In the genomic region with DNA sequence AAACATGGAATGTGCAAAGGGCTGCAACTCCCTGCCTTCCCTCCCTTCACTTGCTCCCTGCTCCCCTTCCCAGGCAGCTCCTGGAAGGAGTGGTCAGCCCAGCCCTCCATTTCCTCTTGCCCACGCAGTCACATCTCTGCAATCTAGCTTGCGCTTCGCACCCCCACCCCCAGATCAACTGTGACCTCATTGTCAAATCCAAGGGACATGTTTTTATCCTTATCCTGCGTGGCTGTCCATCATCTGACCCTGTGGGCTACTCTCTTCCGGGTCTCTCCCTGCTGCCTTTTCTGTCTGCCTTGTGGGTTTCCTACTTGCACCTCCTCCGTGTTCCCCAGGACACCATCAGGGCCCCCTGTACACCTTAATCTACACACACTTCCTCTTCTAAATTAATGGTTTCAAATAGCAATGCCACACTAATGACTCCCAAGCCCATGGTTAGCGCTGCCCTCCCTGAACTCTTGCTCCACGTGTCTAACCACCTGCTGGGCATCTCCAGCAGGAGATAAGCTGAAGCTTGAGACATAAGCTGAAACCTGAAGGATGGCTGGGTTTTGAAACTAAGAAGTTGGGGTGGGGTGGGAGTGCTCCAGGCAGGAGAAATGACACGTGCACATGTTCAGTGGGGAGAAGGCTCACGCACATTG, we compare ENCODE assay signal across 15 cellular contexts.
DNase-seq lines count a peak whose midpoint lies in the region; ATAC-seq and TF ChIP-seq lines count a peak whose summit lies in the region.
"Had no signal": no experiment of that assay in that cellular context is flagged by ENCODE, and none has a peak within 500 bp of the region (broad histone marks: within the 10 kb centered on the region; RNA-seq: fewer than 3 reads in every experiment).

No MANE protein-coding gene starts in this region.

- H3K27me3 ChIP-seq in osteoblast (ENCODE audit: insufficient read depth, low read length) = no peaks in the 10 kb centered on the region

- peak overlapping the region; percentile 77 for H3K4me2 ChIP-seq in osteoblast (ENCODE audit: insufficient read depth, low read length)

- no peak for TF ChIP-seq CTCF in osteoblast (IDR thresholded peaks at IDR 0.05; ENCODE audit: extremely low read depth, low read depth, low read length)

- no peaks in the 10 kb centered on the region for H3K9me3 ChIP-seq in osteoblast (ENCODE audit: low read depth, low read length)

- H3K36me3 ChIP-seq in osteoblast (ENCODE audit: insufficient read depth, low read length) = no peaks in the 10 kb centered on the region

- DNase-seq in NCI-H82 (lab: John Stamatoyannopoulos, UW) = peak; percentile 15
- DNase-seq in NCI-H82 treated with DMSO at 0.1 percent for 48 hours (lab: John Stamatoyannopoulos, UW; ENCODE audit: unreplicated experiment) = no peak
- peak; percentile 60 for DNase-seq in NCI-H2227 (lab: John Stamatoyannopoulos, UW; ENCODE audit: unreplicated experiment)
- peak; percentile 24 for DNase-seq in amniotic epithelial cell (ENCODE audit: low read depth)
- no peak for DNase-seq in osteoblast (ENCODE audit: insufficient read length, low spot score, missing footprints)
- no peak for DNase-seq in SKM-1 (lab: John Stamatoyannopoulos, UW; ENCODE audit: unreplicated experiment)
- DNase-seq: activated T-cell treated with anti-CD3 and anti-CD28 coated beads, Interleukin-2, amount 50 U/mL, for 4 hours; DMS53; effector CD4-positive, alpha-beta T cell; NCI-H1436 treated with DMSO at 0.1 percent for 48 hours; stimulated activated naive CD8-positive, alpha-beta T cell treated with anti-CD3 and anti-CD28 coated beads, Interleukin-15, Interleukin-2, amounts not matched to agents 100 U/mL and 50 U/mL, for 24 hours had no signal

- ATAC-seq in HG02938 (IDR thresholded peaks at IDR 0.05; ENCODE audit: unreplicated experiment) = no peak
- ATAC-seq in esophagus mucosa = no peak
- ATAC-seq: stimulated activated naive CD8-positive, alpha-beta T cell treated with anti-CD3 and anti-CD28 coated beads, Interleukin-15, Interleukin-2, amounts not matched to agents 100 U/mL and 50 U/mL, for 24 hours had no signal

- H3K79me2 ChIP-seq in osteoblast (ENCODE audit: insufficient read depth, low read length) = no peaks in the 10 kb centered on the region

- no peak overlapping the region for H2AFZ ChIP-seq in osteoblast (ENCODE audit: low read length)

- H4K20me1 ChIP-seq in osteoblast (ENCODE audit: insufficient read depth, low read length) = no peaks in the 10 kb centered on the region

- H3K4me1 ChIP-seq in osteoblast (ENCODE audit: insufficient read depth, low read length) = peaks cover 22% of the 10 kb centered on the region

- H3K4me3 ChIP-seq in osteoblast (ENCODE audit: insufficient read depth, low read length) = no peak overlapping the region
- H3K4me3 ChIP-seq: A549 had no signal

- peak overlapping the region; percentile 60 for H3K27ac ChIP-seq in osteoblast (ENCODE audit: low read depth, low read length)
- H3K27ac ChIP-seq: C4-2B had no signal

Comparison
In these comparisons a context has a peak if more than half of its experiments do, and no peak if none do; other contexts are left out.
1. DNase-seq: peak in NCI-H82 (single experiment), NCI-H2227 (single experiment) and amniotic epithelial cell (single experiment); none in NCI-H82 treated with DMSO at 0.1 percent for 48 hours (single experiment), osteoblast (single experiment) and SKM-1 (single experiment).